ENCODE assay signal across 23 cellular contexts in the genomic region with DNA sequence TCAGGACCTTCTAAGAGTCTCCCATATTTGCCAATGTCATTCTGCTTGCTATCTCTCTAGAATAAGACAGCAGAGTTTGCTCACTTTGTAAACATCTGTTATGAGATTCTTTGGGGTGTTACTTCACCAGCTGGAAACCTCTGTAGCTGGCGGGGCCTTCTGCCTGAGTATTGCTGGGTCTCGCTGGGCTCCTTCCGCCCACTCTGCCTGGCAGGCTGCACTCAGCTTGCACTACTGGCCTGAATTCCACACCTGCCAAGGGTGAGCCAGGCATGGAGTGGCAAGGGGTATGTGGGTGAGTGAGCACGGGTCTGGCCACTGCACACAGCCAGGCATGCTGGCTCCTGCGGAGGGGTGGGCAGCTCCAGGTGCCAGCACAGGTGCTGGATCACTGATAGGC.
DNase-seq lines count a peak whose midpoint lies in the region; ATAC-seq and TF ChIP-seq lines count a peak whose summit lies in the region.
"Had no signal": no experiment of that assay in that cellular context is flagged by ENCODE, and none has a peak within 500 bp of the region (broad histone marks: within the 10 kb centered on the region; RNA-seq: fewer than 3 reads in every experiment).

No MANE protein-coding gene starts in this region.

- H3K27ac ChIP-seq in right atrium auricular region = no peak overlapping the region
- H3K27ac ChIP-seq in esophagus muscularis mucosa (replicated peaks in 1 of 4) = no peak overlapping the region
- H3K27ac ChIP-seq: adrenal gland, upper lobe of left lung had no signal

- 75% methylated on average over 5 of the region's 5 CpGs for WGBS in esophagus muscularis mucosa

- no peak for TF ChIP-seq CTCF in right atrium auricular region (IDR thresholded peaks at IDR 0.05)
- TF ChIP-seq CTCF in fibroblast of pulmonary artery (IDR thresholded peaks at IDR 0.05; ENCODE audit: low read length, missing control alignments) = no peak
- no peak for TF ChIP-seq CTCF in esophagus muscularis mucosa (IDR thresholded peaks at IDR 0.05)

- TF ChIP-seq EP300 in esophagus muscularis mucosa (IDR thresholded peaks at IDR 0.05) = no peak

- H3K4me1 ChIP-seq in right atrium auricular region (peaks cover 0 to 15% of the 10 kb centered on the region in 2 donors), esophagus muscularis mucosa (peaks cover 10 to 43% (median 41%) of the 10 kb centered on the region in 4 donors)
- H3K4me1 ChIP-seq: adrenal gland, upper lobe of left lung had no signal

- DNase-seq in Right ventricle myocardium superior (peak; percentile 70), right atrium auricular region (ENCODE audit: low spot score) (no peak), fibroblast of pulmonary artery (ENCODE audit: low read depth) (peak; percentile 18), myocyte (ENCODE audit: low read depth) (peak; percentile 3), HT-29 (ENCODE audit: low spot score) (no peak), DMS153 treated with DMSO at 0.1 percent for 48 hours (lab: John Stamatoyannopoulos, UW; ENCODE audit: unreplicated experiment) (no peak), esophagus muscularis mucosa (ENCODE audit: extremely low spot score) (no peak), G401 (ENCODE audit: low spot score) (no peak)
- DNase-seq: activated CD4-positive, alpha-beta memory T cell treated with anti-CD3 and anti-CD28 coated beads for 36 hours; activated gamma-delta T cell treated with Interleukin-2 at 50 U/mL for 16 hours; adrenal gland; DMS79 treated with DMSO at 0.1 percent for 48 hours; foreskin melanocyte; mesendoderm; naive thymus-derived CD4-positive, alpha-beta T cell; NCI-H1092; NCI-H1930; NCI-H226; NCI-H774; stimulated activated CD4-positive, alpha-beta T cell treated with anti-CD3 and anti-CD28 coated beads, Interleukin-15, amount 100 ng/mL, for 24 hours; T-helper 9 cell had no signal

- H3K27me3 ChIP-seq in right atrium auricular region (no peaks in the 10 kb centered on the region), esophagus muscularis mucosa (no peaks in the 10 kb centered on the region)
- H3K27me3 ChIP-seq: adrenal gland, upper lobe of left lung had no signal

- H3K36me3 ChIP-seq in right atrium auricular region (no peaks in the 10 kb centered on the region), esophagus muscularis mucosa (no peaks in the 10 kb centered on the region)
- H3K36me3 ChIP-seq: adrenal gland, upper lobe of left lung had no signal

- in situ Hi-C loops in G401 (cut with HindIII; ENCODE audit: low sequenced_read_pairs) = no loop called here

- intact Hi-C loops in Right ventricle myocardium superior (cut with DNase I) = no loop called here
- intact Hi-C loops in esophagus muscularis mucosa (cut with DNase I) = no loop called here

- TF ChIP-seq POLR2A in esophagus muscularis mucosa (IDR thresholded peaks at IDR 0.05; ENCODE audit: low read depth) = no peak

- no peaks in the 10 kb centered on the region for H3K9me3 ChIP-seq in right atrium auricular region
- no peaks in the 10 kb centered on the region for H3K9me3 ChIP-seq in esophagus muscularis mucosa
- H3K9me3 ChIP-seq: adrenal gland, upper lobe of left lung had no signal

- H3K4me3 ChIP-seq in right atrium auricular region (no peak overlapping the region), fibroblast of pulmonary artery (replicated peaks; ENCODE audit: low read depth, low read length) (no peak overlapping the region), esophagus muscularis mucosa (no peak overlapping the region)
- H3K4me3 ChIP-seq: adrenal gland, upper lobe of left lung had no signal

- ATAC-seq in Right ventricle myocardium superior (ENCODE audit: poor library complexity) = peak; percentile 77
- ATAC-seq: naive thymus-derived CD4-positive, alpha-beta T cell; WTC11 had no signal

Comparison
In these comparisons a context has a peak if more than half of its experiments do, and no peak if none do; other contexts are left out.
1. DNase-seq: peak in Right ventricle myocardium superior (single experiment), fibroblast of pulmonary artery (single experiment) and myocyte (single experiment); none in right atrium auricular region (single experiment), HT-29 (single experiment), DMS153 treated with DMSO at 0.1 percent for 48 hours (single experiment), esophagus muscularis mucosa (single experiment) and G401 (single experiment).